Comparison of ENCODE assay signal across 1 cellular context in the genomic region with DNA sequence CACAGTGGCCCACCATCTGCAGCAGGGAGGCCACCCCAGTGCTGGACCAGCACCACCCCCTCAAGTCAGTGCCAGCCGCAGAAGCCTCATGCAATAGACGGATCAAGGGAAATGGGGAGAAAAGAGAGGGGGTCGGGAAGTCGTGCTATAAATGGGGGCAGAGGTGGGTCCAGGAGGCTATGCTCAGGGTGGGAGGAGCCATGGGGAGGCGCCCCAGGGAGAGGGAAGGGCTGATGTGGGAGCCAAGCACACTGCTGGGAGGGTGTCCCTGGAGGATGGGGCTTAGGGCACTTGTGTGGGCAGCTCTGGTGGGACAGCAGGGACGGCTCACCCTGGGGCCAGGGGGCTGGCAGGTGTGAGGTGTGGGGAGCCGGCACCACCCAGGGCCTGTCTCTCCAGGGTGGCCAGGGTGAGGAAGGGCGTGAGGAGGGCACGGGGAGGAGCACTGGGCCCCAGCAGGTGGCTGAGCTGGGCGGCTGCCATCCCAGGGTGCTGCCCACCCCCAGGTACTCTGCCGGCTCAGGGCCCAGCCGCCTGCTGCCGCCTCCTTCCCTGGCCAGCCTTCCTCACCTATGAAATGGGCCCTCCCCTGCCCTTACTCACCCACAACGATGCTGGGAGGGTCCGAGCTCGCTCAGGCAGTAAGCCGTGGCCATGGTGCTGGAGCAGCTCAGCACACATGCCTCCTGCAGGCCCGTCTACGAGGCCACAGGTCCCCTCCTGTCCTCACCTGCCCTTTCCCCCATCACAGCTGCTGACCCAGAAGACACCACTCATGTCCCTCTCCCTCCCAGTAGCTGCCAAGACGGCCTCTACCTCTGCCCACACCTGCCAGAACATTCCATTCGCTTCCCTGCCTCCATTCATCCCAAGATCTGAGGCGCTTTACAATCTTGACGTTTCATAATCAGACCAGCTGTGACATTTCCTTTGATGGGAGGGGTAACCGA.
TF ChIP-seq lines count a peak whose summit lies in the region.

No MANE protein-coding gene starts in this region.

TF ChIP-seq in H1, 55 proteins besides CTCF, POLR2A, EP300 and RAD21:
- no peak for TF ChIP-seq CBX5 (IDR thresholded peaks at IDR 0.05; ENCODE audit: low read depth, low read length)
- TF ChIP-seq TEAD4 (IDR thresholded peaks at IDR 0.05; ENCODE audit: low read depth, low read length): no peak
- no peak for TF ChIP-seq RFX5 (IDR thresholded peaks at IDR 0.05; ENCODE audit: borderline replicate concordance, low read depth, low read length)
- TF ChIP-seq SUZ12 (IDR thresholded peaks at IDR 0.05; ENCODE audit: low read length): no peak
- no peak for TF ChIP-seq KDM5A (IDR thresholded peaks at IDR 0.05; ENCODE audit: low read length)
- TF ChIP-seq, protein P1, sequence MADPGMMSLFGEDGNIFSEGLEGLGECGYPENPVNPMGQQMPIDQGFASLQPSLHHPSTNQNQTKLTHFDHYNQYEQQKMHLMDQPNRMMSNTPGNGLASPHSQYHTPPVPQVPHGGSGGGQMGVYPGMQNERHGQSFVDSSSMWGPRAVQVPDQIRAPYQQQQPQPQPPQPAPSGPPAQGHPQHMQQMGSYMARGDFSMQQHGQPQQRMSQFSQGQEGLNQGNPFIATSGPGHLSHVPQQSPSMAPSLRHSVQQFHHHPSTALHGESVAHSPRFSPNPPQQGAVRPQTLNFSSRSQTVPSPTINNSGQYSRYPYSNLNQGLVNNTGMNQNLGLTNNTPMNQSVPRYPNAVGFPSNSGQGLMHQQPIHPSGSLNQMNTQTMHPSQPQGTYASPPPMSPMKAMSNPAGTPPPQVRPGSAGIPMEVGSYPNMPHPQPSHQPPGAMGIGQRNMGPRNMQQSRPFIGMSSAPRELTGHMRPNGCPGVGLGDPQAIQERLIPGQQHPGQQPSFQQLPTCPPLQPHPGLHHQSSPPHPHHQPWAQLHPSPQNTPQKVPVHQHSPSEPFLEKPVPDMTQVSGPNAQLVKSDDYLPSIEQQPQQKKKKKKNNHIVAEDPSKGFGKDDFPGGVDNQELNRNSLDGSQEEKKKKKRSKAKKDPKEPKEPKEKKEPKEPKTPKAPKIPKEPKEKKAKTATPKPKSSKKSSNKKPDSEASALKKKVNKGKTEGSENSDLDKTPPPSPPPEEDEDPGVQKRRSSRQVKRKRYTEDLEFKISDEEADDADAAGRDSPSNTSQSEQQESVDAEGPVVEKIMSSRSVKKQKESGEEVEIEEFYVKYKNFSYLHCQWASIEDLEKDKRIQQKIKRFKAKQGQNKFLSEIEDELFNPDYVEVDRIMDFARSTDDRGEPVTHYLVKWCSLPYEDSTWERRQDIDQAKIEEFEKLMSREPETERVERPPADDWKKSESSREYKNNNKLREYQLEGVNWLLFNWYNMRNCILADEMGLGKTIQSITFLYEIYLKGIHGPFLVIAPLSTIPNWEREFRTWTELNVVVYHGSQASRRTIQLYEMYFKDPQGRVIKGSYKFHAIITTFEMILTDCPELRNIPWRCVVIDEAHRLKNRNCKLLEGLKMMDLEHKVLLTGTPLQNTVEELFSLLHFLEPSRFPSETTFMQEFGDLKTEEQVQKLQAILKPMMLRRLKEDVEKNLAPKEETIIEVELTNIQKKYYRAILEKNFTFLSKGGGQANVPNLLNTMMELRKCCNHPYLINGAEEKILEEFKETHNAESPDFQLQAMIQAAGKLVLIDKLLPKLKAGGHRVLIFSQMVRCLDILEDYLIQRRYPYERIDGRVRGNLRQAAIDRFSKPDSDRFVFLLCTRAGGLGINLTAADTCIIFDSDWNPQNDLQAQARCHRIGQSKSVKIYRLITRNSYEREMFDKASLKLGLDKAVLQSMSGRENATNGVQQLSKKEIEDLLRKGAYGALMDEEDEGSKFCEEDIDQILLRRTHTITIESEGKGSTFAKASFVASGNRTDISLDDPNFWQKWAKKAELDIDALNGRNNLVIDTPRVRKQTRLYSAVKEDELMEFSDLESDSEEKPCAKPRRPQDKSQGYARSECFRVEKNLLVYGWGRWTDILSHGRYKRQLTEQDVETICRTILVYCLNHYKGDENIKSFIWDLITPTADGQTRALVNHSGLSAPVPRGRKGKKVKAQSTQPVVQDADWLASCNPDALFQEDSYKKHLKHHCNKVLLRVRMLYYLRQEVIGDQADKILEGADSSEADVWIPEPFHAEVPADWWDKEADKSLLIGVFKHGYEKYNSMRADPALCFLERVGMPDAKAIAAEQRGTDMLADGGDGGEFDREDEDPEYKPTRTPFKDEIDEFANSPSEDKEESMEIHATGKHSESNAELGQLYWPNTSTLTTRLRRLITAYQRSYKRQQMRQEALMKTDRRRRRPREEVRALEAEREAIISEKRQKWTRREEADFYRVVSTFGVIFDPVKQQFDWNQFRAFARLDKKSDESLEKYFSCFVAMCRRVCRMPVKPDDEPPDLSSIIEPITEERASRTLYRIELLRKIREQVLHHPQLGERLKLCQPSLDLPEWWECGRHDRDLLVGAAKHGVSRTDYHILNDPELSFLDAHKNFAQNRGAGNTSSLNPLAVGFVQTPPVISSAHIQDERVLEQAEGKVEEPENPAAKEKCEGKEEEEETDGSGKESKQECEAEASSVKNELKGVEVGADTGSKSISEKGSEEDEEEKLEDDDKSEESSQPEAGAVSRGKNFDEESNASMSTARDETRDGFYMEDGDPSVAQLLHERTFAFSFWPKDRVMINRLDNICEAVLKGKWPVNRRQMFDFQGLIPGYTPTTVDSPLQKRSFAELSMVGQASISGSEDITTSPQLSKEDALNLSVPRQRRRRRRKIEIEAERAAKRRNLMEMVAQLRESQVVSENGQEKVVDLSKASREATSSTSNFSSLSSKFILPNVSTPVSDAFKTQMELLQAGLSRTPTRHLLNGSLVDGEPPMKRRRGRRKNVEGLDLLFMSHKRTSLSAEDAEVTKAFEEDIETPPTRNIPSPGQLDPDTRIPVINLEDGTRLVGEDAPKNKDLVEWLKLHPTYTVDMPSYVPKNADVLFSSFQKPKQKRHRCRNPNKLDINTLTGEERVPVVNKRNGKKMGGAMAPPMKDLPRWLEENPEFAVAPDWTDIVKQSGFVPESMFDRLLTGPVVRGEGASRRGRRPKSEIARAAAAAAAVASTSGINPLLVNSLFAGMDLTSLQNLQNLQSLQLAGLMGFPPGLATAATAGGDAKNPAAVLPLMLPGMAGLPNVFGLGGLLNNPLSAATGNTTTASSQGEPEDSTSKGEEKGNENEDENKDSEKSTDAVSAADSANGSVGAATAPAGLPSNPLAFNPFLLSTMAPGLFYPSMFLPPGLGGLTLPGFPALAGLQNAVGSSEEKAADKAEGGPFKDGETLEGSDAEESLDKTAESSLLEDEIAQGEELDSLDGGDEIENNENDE (IDR thresholded peaks at IDR 0.05; ENCODE audit: insufficient replicate concordance, low read length): no peak
- TF ChIP-seq FOSL1 (IDR thresholded peaks at IDR 0.05; ENCODE audit: insufficient read depth, low read depth, low read length): no peak
- TF ChIP-seq, protein P2, sequence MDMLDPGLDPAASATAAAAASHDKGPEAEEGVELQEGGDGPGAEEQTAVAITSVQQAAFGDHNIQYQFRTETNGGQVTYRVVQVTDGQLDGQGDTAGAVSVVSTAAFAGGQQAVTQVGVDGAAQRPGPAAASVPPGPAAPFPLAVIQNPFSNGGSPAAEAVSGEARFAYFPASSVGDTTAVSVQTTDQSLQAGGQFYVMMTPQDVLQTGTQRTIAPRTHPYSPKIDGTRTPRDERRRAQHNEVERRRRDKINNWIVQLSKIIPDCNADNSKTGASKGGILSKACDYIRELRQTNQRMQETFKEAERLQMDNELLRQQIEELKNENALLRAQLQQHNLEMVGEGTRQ (IDR thresholded peaks at IDR 0.05; ENCODE audit: low read length): no peak
- no peak for TF ChIP-seq MAFK (IDR thresholded peaks at IDR 0.05; ENCODE audit: low read depth, low read length)
- TF ChIP-seq CTBP2 (IDR thresholded peaks at IDR 0.05; ENCODE audit: borderline replicate concordance, insufficient read depth, insufficient read length, low read length): no peak
- no peak for TF ChIP-seq CHD2 (IDR thresholded peaks at IDR 0.05; ENCODE audit: low read length)
- TF ChIP-seq JUN (IDR thresholded peaks at IDR 0.05; ENCODE audit: low read depth, low read length): no peak
- TF ChIP-seq POU5F1 (IDR thresholded peaks at IDR 0.05; ENCODE audit: low read depth, low read length): no peak
- TF ChIP-seq JUND (IDR thresholded peaks at IDR 0.05; ENCODE audit: low read length): no peak
- TF ChIP-seq NANOG (IDR thresholded peaks at IDR 0.05; ENCODE audit: insufficient read depth, low read depth, low read length, poor library complexity, severe bottlenecking): no peak
- no peak for TF ChIP-seq SP2 (IDR thresholded peaks at IDR 0.05; ENCODE audit: low read length)
- no peak for TF ChIP-seq SIN3A (conservative IDR thresholded peaks at IDR 0.05 in 1 of 2, IDR thresholded peaks at IDR 0.05 in 1 of 2; ENCODE audit: low read depth in 1 of 2, low read length in 2 of 2)
